Comparison of ENCODE assay signal across 15 cellular contexts in genomic region chr1:8938232-8939117, GRCh38. TPM values are rescaled to one million over a fixed set of nuclear protein-coding genes. Genes with fewer than 3 reads are reported as not detected.
DNase-seq lines count a peak whose midpoint lies in the region; ATAC-seq and TF ChIP-seq lines count a peak whose summit lies in the region.
"Had no signal": no experiment of that assay in that cellular context is flagged by ENCODE, and none has a peak within 500 bp of the region (broad histone marks: within the 10 kb centered on the region; RNA-seq: fewer than 3 reads in every experiment).

No MANE protein-coding gene starts in this region.

- H3K27me3 Mint-ChIP-seq in activated naive CD4-positive, alpha-beta T cell treated with anti-CD3 and anti-CD28 coated beads, Interleukin-2, amount 50 U/mL, for 24 hours = no peaks in the 10 kb centered on the region
- no peaks in the 10 kb centered on the region for H3K27me3 Mint-ChIP-seq in brain
- H3K27me3 Mint-ChIP-seq in stimulated activated naive CD8-positive, alpha-beta T cell treated with anti-CD3 and anti-CD28 coated beads, Interleukin-15, Interleukin-2, amounts not matched to agents 100 ng/mL and 50 ng/mL, for 24 hours = no peaks in the 10 kb centered on the region

- peaks cover 13% of the 10 kb centered on the region for H3K4me1 ChIP-seq in OCI-LY7 (ENCODE audit: insufficient read depth, low read length, poor library complexity, severe bottlenecking)

- POLR2A ChIA-PET in OCI-LY7 (lab: Charles Lee) = interaction anchor here (0.5 to 0.6 kb wide), 3 partner anchors 11 to 578 kb away, joined by 3 to 4 read pairs (median 3); no protein-coding TSS in a partner anchor

- H3K9me3 Mint-ChIP-seq in activated naive CD4-positive, alpha-beta T cell treated with anti-CD3 and anti-CD28 coated beads, Interleukin-2, amount 50 U/mL, for 24 hours = no peaks in the 10 kb centered on the region
- H3K9me3 Mint-ChIP-seq in brain = peaks cover 0 to 18% (median 6%) of the 10 kb centered on the region in 5 experiments
- H3K9me3 Mint-ChIP-seq in stimulated activated naive CD8-positive, alpha-beta T cell treated with anti-CD3 and anti-CD28 coated beads, Interleukin-15, Interleukin-2, amounts not matched to agents 100 ng/mL and 50 ng/mL, for 24 hours = no peaks in the 10 kb centered on the region

- no TSS peak for BruUV-seq in OCI-LY7 (replicated peaks; lab: Mats Ljungman, UMichigan)

- no peak for DNase-seq in activated naive CD4-positive, alpha-beta T cell (lab: John Stamatoyannopoulos, UW)
- DNase-seq in OCI-LY7 (ENCODE audit: low spot score) (peak; percentile 16), activated gamma-delta T cell treated with Interleukin-2 at 50 U/mL for 16 hours (no peak)
- no peak for DNase-seq in stimulated activated CD4-positive, alpha-beta T cell treated with anti-CD3 and anti-CD28 coated beads, Interleukin-2, amount 100 ng/mL, for 24 hours
- DNase-seq: activated T-cell treated with anti-CD3 and anti-CD28 coated beads, Interleukin-2, amount 50 U/mL, for 48 hours; cortex of kidney; GOT3; left cardiac atrium; NCI-H2029; nucleus accumbens; OCI-M1 had no signal

- H3K27ac Mint-ChIP-seq in activated naive CD4-positive, alpha-beta T cell treated with anti-CD3 and anti-CD28 coated beads, Interleukin-2, amount 50 U/mL, for 24 hours = peak overlapping the region; percentile 84
- H3K27ac Mint-ChIP-seq in brain = peak overlapping the region in 3 of 5 experiments; percentile 30 to 89 (median 73)
- H3K27ac Mint-ChIP-seq in stimulated activated naive CD8-positive, alpha-beta T cell treated with anti-CD3 and anti-CD28 coated beads, Interleukin-15, Interleukin-2, amounts not matched to agents 100 ng/mL and 50 ng/mL, for 24 hours = peak overlapping the region; percentile 91

- H3K36me3 ChIP-seq in OCI-LY7 (ENCODE audit: insufficient read depth, low read length) = no peaks in the 10 kb centered on the region

- TF ChIP-seq CTCF in OCI-LY7 (conservative IDR thresholded peaks at IDR 0.05; ENCODE audit: low read length) (no peak), brain (conservative IDR thresholded peaks at IDR 0.05) (no peak)

- H3K9me3 ChIP-seq in OCI-LY7 (ENCODE audit: low read length) = no peaks in the 10 kb centered on the region

- CTCF ChIA-PET in OCI-LY7 (lab: Charles Lee; ENCODE audit: unreplicated experiment) = no interaction called here

- H2AFZ ChIP-seq in OCI-LY7 (ENCODE audit: low read length) = no peak overlapping the region

- H3K9me2 ChIP-seq in OCI-LY7 (ENCODE audit: insufficient read depth, low read length) = no peaks in the 10 kb centered on the region

- H3K4me2 ChIP-seq in OCI-LY7 (ENCODE audit: low read length) = no peak overlapping the region

- H4K20me1 ChIP-seq in OCI-LY7 (ENCODE audit: insufficient read depth, low read length) = no peaks in the 10 kb centered on the region

- no peak for ATAC-seq in esophagus mucosa

- peaks cover 62% of the 10 kb centered on the region for H3K4me1 Mint-ChIP-seq in activated naive CD4-positive, alpha-beta T cell treated with anti-CD3 and anti-CD28 coated beads, Interleukin-2, amount 50 U/mL, for 24 hours
- H3K4me1 Mint-ChIP-seq in brain = peaks cover 34% of the 10 kb centered on the region
- peaks cover 58% of the 10 kb centered on the region for H3K4me1 Mint-ChIP-seq in stimulated activated naive CD8-positive, alpha-beta T cell treated with anti-CD3 and anti-CD28 coated beads, Interleukin-15, Interleukin-2, amounts not matched to agents 100 ng/mL and 50 ng/mL, for 24 hours (ENCODE audit: low read depth)

- H3K79me2 ChIP-seq in OCI-LY7 (ENCODE audit: insufficient read depth, low read depth, low read length) = no peaks in the 10 kb centered on the region

- no peak overlapping the region for H3K4me3 ChIP-seq in OCI-LY7 (ENCODE audit: low read depth, low read length, poor library complexity, severe bottlenecking)

- H3K4me3 Mint-ChIP-seq in activated naive CD4-positive, alpha-beta T cell treated with anti-CD3 and anti-CD28 coated beads, Interleukin-2, amount 50 U/mL, for 24 hours = no peak overlapping the region
- no peak overlapping the region for H3K4me3 Mint-ChIP-seq in brain
- no peak overlapping the region for H3K4me3 Mint-ChIP-seq in stimulated activated naive CD8-positive, alpha-beta T cell treated with anti-CD3 and anti-CD28 coated beads, Interleukin-15, Interleukin-2, amounts not matched to agents 100 ng/mL and 50 ng/mL, for 24 hours

- H3K27ac ChIP-seq in OCI-LY7 (ENCODE audit: low read depth, low read length, poor library complexity, severe bottlenecking) = no peak overlapping the region

- intact Hi-C loops in OCI-LY7 (cut with micrococcal nuclease; ENCODE audit: unreplicated experiment) = no loop called here

- no peaks in the 10 kb centered on the region for H3K36me3 Mint-ChIP-seq in activated naive CD4-positive, alpha-beta T cell treated with anti-CD3 and anti-CD28 coated beads, Interleukin-2, amount 50 U/mL, for 24 hours
- no peaks in the 10 kb centered on the region for H3K36me3 Mint-ChIP-seq in brain
- H3K36me3 Mint-ChIP-seq in stimulated activated naive CD8-positive, alpha-beta T cell treated with anti-CD3 and anti-CD28 coated beads, Interleukin-15, Interleukin-2, amounts not matched to agents 100 ng/mL and 50 ng/mL, for 24 hours (ENCODE audit: low read depth) = peaks cover 10% of the 10 kb centered on the region

RNA-seq across cellular contexts. Expression of gene CA6, which starts 7.2 kb away (rescaled TPM):
- not detected in 2 replicates for total RNA-seq in OCI-LY7 (2014; rRNA removed; shearing (Covaris generic))
- total RNA-seq in OCI-LY7 (2022) (not detected in 2 replicates), esophagus mucosa (not detected)
- not detected for polyA plus RNA-seq in brain (ENCODE audit: insufficient read depth, low read depth, low replicate concordance)
- total RNA-seq: left cardiac atrium had no signal

RNA-seq across cellular contexts. Expression of gene ENO1, which starts 60.0 kb away (rescaled TPM):
- 1,017 and 1,033 TPM in 2 replicates for total RNA-seq in OCI-LY7 (2014; rRNA removed; shearing (Covaris generic))
- total RNA-seq in OCI-LY7 (2022) (884 and 1,337 TPM in 2 replicates), esophagus mucosa (1,388 TPM)
- 1,172 TPM for polyA plus RNA-seq in brain (ENCODE audit: insufficient read depth, low read depth, low replicate concordance)
